In the genomic region with DNA sequence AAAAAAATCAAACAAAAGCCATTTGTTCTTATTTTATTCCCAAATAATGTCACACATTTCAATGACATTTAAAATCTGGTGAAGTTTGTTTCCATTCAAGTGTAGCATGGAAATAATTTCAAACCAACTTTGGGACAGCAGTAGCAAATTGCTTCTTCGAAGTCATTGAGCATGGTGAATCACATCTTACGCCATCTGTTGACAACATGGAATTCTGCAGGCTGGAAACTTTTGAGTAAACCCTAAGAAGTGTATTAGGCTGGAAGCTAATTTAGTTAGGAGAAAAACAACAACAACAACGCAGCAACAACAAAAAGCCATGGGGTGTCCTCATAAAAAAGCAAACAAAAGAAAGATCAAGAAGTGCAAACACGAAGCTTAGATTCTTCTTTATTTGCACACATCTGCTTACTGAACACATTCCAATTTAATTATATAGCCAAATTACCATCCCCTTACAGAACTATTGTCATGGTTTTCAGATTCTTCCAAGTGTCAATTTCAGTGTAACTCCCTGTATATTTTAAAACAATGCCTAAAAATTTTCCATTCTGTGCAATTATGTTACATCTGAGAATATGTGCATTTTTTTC, we compare ENCODE assay signal across 1 cellular context.
TF ChIP-seq lines count a peak whose summit lies in the region.

No MANE protein-coding gene starts in this region.

TF ChIP-seq in WTC11, 78 proteins besides CTCF, POLR2A, EP300 and RAD21 (continued from another document):
- TF ChIP-seq, protein P1, sequence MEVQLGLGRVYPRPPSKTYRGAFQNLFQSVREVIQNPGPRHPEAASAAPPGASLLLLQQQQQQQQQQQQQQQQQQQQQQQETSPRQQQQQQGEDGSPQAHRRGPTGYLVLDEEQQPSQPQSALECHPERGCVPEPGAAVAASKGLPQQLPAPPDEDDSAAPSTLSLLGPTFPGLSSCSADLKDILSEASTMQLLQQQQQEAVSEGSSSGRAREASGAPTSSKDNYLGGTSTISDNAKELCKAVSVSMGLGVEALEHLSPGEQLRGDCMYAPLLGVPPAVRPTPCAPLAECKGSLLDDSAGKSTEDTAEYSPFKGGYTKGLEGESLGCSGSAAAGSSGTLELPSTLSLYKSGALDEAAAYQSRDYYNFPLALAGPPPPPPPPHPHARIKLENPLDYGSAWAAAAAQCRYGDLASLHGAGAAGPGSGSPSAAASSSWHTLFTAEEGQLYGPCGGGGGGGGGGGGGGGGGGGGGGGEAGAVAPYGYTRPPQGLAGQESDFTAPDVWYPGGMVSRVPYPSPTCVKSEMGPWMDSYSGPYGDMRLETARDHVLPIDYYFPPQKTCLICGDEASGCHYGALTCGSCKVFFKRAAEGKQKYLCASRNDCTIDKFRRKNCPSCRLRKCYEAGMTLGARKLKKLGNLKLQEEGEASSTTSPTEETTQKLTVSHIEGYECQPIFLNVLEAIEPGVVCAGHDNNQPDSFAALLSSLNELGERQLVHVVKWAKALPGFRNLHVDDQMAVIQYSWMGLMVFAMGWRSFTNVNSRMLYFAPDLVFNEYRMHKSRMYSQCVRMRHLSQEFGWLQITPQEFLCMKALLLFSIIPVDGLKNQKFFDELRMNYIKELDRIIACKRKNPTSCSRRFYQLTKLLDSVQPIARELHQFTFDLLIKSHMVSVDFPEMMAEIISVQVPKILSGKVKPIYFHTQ (CRISPR knock-in tag; IDR thresholded peaks at IDR 0.05), result no peak
- TF ChIP-seq, protein P2, sequence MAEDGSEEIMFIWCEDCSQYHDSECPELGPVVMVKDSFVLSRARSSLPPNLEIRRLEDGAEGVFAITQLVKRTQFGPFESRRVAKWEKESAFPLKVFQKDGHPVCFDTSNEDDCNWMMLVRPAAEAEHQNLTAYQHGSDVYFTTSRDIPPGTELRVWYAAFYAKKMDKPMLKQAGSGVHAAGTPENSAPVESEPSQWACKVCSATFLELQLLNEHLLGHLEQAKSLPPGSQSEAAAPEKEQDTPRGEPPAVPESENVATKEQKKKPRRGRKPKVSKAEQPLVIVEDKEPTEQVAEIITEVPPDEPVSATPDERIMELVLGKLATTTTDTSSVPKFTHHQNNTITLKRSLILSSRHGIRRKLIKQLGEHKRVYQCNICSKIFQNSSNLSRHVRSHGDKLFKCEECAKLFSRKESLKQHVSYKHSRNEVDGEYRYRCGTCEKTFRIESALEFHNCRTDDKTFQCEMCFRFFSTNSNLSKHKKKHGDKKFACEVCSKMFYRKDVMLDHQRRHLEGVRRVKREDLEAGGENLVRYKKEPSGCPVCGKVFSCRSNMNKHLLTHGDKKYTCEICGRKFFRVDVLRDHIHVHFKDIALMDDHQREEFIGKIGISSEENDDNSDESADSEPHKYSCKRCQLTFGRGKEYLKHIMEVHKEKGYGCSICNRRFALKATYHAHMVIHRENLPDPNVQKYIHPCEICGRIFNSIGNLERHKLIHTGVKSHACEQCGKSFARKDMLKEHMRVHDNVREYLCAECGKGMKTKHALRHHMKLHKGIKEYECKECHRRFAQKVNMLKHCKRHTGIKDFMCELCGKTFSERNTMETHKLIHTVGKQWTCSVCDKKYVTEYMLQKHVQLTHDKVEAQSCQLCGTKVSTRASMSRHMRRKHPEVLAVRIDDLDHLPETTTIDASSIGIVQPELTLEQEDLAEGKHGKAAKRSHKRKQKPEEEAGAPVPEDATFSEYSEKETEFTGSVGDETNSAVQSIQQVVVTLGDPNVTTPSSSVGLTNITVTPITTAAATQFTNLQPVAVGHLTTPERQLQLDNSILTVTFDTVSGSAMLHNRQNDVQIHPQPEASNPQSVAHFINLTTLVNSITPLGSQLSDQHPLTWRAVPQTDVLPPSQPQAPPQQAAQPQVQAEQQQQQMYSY (CRISPR knock-in tag; IDR thresholded peaks at IDR 0.05), result no peak
